ENCODE assay signal across 8 cellular contexts in the genomic region with DNA sequence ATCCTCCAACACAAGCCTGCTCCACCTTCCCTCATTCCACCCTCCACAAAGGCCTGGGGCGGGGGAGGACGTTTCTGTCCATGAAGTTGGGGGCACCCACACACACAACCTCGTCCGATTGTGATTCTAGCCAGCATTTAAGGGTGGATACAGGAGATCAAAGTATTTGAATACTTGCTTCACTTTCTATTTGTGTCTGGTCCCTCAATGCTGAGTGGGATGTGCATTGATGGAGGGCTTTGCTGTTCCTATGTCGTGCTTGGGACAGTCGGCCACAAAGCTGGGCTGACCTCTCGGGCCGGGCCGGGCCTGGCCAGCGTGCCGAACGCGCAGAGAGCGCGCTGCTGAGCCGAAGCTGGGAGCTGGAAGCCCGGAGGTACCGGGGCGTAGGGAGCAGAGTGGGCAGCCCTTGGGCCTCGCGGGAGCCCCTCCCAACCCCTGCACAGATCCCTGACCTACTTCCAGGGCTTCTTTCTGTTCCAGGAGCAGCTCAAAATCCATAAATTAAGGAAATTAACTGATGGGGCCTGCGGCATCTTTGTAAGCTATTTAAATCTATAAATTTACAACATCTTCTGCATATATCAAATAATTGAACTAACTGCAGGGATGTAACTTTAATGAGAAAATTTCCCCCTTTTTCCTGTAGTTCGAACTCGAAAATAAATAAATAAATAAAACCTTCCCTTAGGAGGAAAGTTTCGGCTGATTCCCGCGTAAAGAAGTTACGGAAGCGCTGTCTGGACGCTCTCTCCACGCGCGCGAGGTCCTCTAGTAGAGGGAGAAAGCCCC. TPM values are rescaled to one million over a fixed set of nuclear protein-coding genes. Genes with fewer than 3 reads are reported as not detected.
DNase-seq lines count a peak whose midpoint lies in the region; ATAC-seq lines count a peak whose summit lies in the region.

No MANE protein-coding gene starts in this region.

- peak overlapping the region; percentile 42 for H3K27ac ChIP-seq in cingulate gyrus (ENCODE audit: low read depth, low read length)
- H3K27ac ChIP-seq in mesodermal cell (ENCODE audit: low read depth, low read length, severe bottlenecking), result peak overlapping the region; percentile 97

- no peaks in the 10 kb centered on the region for H3K9me3 Mint-ChIP-seq in stimulated activated naive CD8-positive, alpha-beta T cell treated with anti-CD3 and anti-CD28 coated beads, Interleukin-15, Interleukin-2, amounts not matched to agents 100 ng/mL and 50 ng/mL, for 24 hours

- DNase-seq in stimulated activated naive CD8-positive, alpha-beta T cell treated with anti-CD3 and anti-CD28 coated beads, Interleukin-15, Interleukin-2, amounts not matched to agents 100 U/mL and 50 U/mL, for 24 hours, result no peak
- no peak for DNase-seq in NCI-H524 treated with DMSO at 0.1 percent for 48 hours (lab: John Stamatoyannopoulos, UW)
- DNase-seq in anterior cingulate cortex (lab: John Stamatoyannopoulos, UW), result no peak

- no peak for ATAC-seq in stimulated activated naive CD8-positive, alpha-beta T cell treated with anti-CD3 and anti-CD28 coated beads, Interleukin-15, Interleukin-2, amounts not matched to agents 100 U/mL and 50 U/mL, for 24 hours
- ATAC-seq in HG02623 (IDR thresholded peaks at IDR 0.05; ENCODE audit: unreplicated experiment), result no peak
- no peak for ATAC-seq in GM18519 (IDR thresholded peaks at IDR 0.05; ENCODE audit: low FRiP score, unreplicated experiment)

- peaks cover 28% of the 10 kb centered on the region for H3K27me3 Mint-ChIP-seq in stimulated activated naive CD8-positive, alpha-beta T cell treated with anti-CD3 and anti-CD28 coated beads, Interleukin-15, Interleukin-2, amounts not matched to agents 100 ng/mL and 50 ng/mL, for 24 hours

- H3K36me3 Mint-ChIP-seq in stimulated activated naive CD8-positive, alpha-beta T cell treated with anti-CD3 and anti-CD28 coated beads, Interleukin-15, Interleukin-2, amounts not matched to agents 100 ng/mL and 50 ng/mL, for 24 hours (ENCODE audit: low read depth), result no peaks in the 10 kb centered on the region

- peaks cover 16% of the 10 kb centered on the region for H3K4me1 ChIP-seq in mesodermal cell (ENCODE audit: control insufficient read depth, insufficient read depth, low read length, poor library complexity, severe bottlenecking)

- peak overlapping the region; percentile 90 for H3K4me3 ChIP-seq in mesodermal cell (ENCODE audit: extremely low read depth, insufficient read depth, low read length, poor library complexity, severe bottlenecking)

- no peaks in the 10 kb centered on the region for H3K4me1 Mint-ChIP-seq in stimulated activated naive CD8-positive, alpha-beta T cell treated with anti-CD3 and anti-CD28 coated beads, Interleukin-15, Interleukin-2, amounts not matched to agents 100 ng/mL and 50 ng/mL, for 24 hours (ENCODE audit: low read depth)

- H3K9me3 ChIP-seq in mesodermal cell (ENCODE audit: control insufficient read depth, low read length), result no peaks in the 10 kb centered on the region

- peaks cover 6% of the 10 kb centered on the region for H3K36me3 ChIP-seq in mesodermal cell (ENCODE audit: control insufficient read depth, insufficient read depth, low read length)

- WGBS in mesodermal cell (ENCODE audit: insufficient coverage in 2 of 2), 2 experiments, result 6 to 7% methylated on average over 9 to 16 of the region's 34 CpGs

- H3K4me3 Mint-ChIP-seq in stimulated activated naive CD8-positive, alpha-beta T cell treated with anti-CD3 and anti-CD28 coated beads, Interleukin-15, Interleukin-2, amounts not matched to agents 100 ng/mL and 50 ng/mL, for 24 hours, result peak overlapping the region; percentile 58

- no peak overlapping the region for H3K27ac Mint-ChIP-seq in stimulated activated naive CD8-positive, alpha-beta T cell treated with anti-CD3 and anti-CD28 coated beads, Interleukin-15, Interleukin-2, amounts not matched to agents 100 ng/mL and 50 ng/mL, for 24 hours

RNA-seq across cellular contexts. Expression of a gene that starts 1.9 kb away (rescaled TPM):
- 53.3 TPM for polyA plus RNA-seq in mesodermal cell (2013, experiment 1 of 2)
- polyA plus RNA-seq in mesodermal cell (2013, experiment 2 of 2), result 42.2 TPM
